Comparison of ENCODE assay signal across 22 cellular contexts in genomic region chr2:173623411-173624076, GRCh38.
"Had no signal": no experiment of that assay in that cellular context is flagged by ENCODE, and none has a peak within 500 bp of the region (broad histone marks: within the 10 kb centered on the region; RNA-seq: fewer than 3 reads in every experiment).

No MANE protein-coding gene starts in this region.

- ATAC-seq: activated T-helper 17 cell treated with anti-CD3 and anti-CD28 coated beads, Interleukin-2, amount 50 U/mL, for 72 hours; mucosa of descending colon; naive thymus-derived CD4-positive, alpha-beta T cell had no signal

- DNase-seq: activated B cell treated with CpG ODN at 0.5 μM for 24 hours; activated CD4-positive, alpha-beta memory T cell treated with anti-CD3 and anti-CD28 coated beads, Interleukin-2, amount 10 ng/mL, durations not matched to agents 7 days and 5 days; activated CD4-positive, alpha-beta T cell treated with anti-CD3 and anti-CD28 coated beads for 4 hours; activated naive CD4-positive, alpha-beta T cell; activated naive CD8-positive, alpha-beta T cell treated with anti-CD3 and anti-CD28 coated beads for 36 hours; activated T-cell treated with anti-CD3 and anti-CD28 coated beads, Interleukin-2, amount 50 U/mL, for 1 hour; amniotic stem cell; dermis blood vessel endothelial cell; effector memory CD4-positive, alpha-beta T cell; glutamatergic neuron; hippocampal formation; immature natural killer cell; kidney glomerular epithelial cell; mucosa of descending colon; naive thymus-derived CD4-positive, alpha-beta T cell; occipital lobe; posterior cingulate gyrus; stimulated activated CD4-positive, alpha-beta T cell treated with anti-CD3 and anti-CD28 coated beads, Interleukin-2, amount 100 ng/mL, for 24 hours; trophoblast cell had no signal

- H3K4me3 ChIP-seq: mucosa of descending colon, vagina had no signal

- H3K9me3 ChIP-seq: mucosa of descending colon, vagina had no signal

- FAIRE-seq: TTC549 had no signal

- H3K27ac ChIP-seq: vagina had no signal

- H3K4me1 ChIP-seq: vagina had no signal

- H3K36me3 ChIP-seq: vagina had no signal

- H3K27me3 ChIP-seq: vagina had no signal
